ENCODE assay signal across 11 cellular contexts in the genomic region with DNA sequence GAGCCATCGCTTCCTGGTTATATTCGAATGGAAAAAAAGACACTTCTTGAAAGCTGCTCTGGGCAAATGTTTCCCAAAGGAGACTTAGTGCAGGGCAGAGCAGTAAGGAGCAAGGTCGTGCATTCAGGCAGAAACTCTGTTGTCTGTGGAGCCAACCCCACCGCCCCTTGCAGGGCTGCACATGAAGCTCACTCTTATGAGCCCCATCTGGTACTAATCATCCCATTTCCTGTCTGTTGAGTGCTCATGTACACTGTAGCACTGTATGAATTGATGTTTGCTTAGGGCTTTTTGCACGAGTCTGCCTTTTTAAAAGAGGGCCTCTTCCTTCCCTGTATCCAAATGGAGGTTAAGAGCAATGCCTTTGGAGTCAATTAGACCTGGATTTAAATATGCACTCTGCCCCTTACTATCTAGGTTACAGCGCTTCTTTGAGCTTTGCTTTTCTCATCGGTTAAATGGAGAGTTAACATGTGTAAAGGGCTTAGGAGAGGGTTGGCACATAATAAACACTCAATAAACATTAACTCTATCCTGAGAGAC. TPM values are rescaled to one million over a fixed set of nuclear protein-coding genes. Genes with fewer than 3 reads are reported as not detected.
DNase-seq lines count a peak whose midpoint lies in the region; TF ChIP-seq lines count a peak whose summit lies in the region.
"Had no signal": no experiment of that assay in that cellular context is flagged by ENCODE, and none has a peak within 500 bp of the region (broad histone marks: within the 10 kb centered on the region; RNA-seq: fewer than 3 reads in every experiment).

No MANE protein-coding gene starts in this region.

- no peaks in the 10 kb centered on the region for H3K27me3 ChIP-seq in adipocyte (replicated peaks; ENCODE audit: control insufficient read depth, insufficient read depth, low read length)
- H3K27me3 ChIP-seq: ascending aorta had no signal

- H3K4me3 ChIP-seq in adipocyte (ENCODE audit: low read length), result peak overlapping the region; percentile 23
- H3K4me3 ChIP-seq: ascending aorta had no signal

- H3K4me1 ChIP-seq in adipocyte (ENCODE audit: control insufficient read depth, insufficient read depth, low read length), result peaks cover 15% of the 10 kb centered on the region
- H3K4me1 ChIP-seq: ascending aorta had no signal

- in situ Hi-C loops in GM13977 (cut with MboI; ENCODE audit: low pct_unique_long_range_greater_than_20kb, low sequenced_read_pairs, unreplicated experiment), result loop anchor here (25.0 kb wide), 1 partner anchor 925 kb away; no protein-coding TSS in a partner anchor

- no peaks in the 10 kb centered on the region for H3K9me3 ChIP-seq in adipocyte (ENCODE audit: control insufficient read depth, low read length)
- H3K9me3 ChIP-seq: ascending aorta had no signal

- peak; percentile 69 for DNase-seq in EL
- peak; percentile 36 for DNase-seq in NCI-H1694 (lab: John Stamatoyannopoulos, UW)
- DNase-seq in adipocyte (ENCODE audit: low read depth), result peak; percentile 77
- DNase-seq in osteocyte (ENCODE audit: extremely low spot score, unreplicated experiment), result peak; percentile 85
- DNase-seq in anterior cingulate cortex (lab: John Stamatoyannopoulos, UW), result no peak
- DNase-seq in NCI-H1417 treated with DMSO at 0.1 percent for 48 hours (lab: John Stamatoyannopoulos, UW), result no peak
- DNase-seq in GM13977 (ENCODE audit: low spot score), result no peak
- DNase-seq: MM.1S; naive thymus-derived CD4-positive, alpha-beta T cell; stimulated activated CD4-positive, alpha-beta T cell treated with anti-CD3 and anti-CD28 coated beads, Interleukin-12 subunit alpha, Interleukin-12 subunit beta, amount 100 ng/mL, for 4 hours had no signal

- no peaks in the 10 kb centered on the region for H3K36me3 ChIP-seq in adipocyte (ENCODE audit: control insufficient read depth, insufficient read depth, low read length, severe bottlenecking)
- H3K36me3 ChIP-seq: ascending aorta had no signal

- H3K27me3 Mint-ChIP-seq in osteocyte (ENCODE audit: unreplicated experiment), result no peaks in the 10 kb centered on the region

- no peaks in the 10 kb centered on the region for H3K9me3 Mint-ChIP-seq in osteocyte (ENCODE audit: unreplicated experiment)

- peaks cover 26% of the 10 kb centered on the region for H3K4me1 Mint-ChIP-seq in osteocyte (ENCODE audit: unreplicated experiment)

- TF ChIP-seq CTCF in osteocyte (IDR thresholded peaks at IDR 0.05), result peak; percentile 16
- TF ChIP-seq CTCF in GM13977 (IDR thresholded peaks at IDR 0.05; ENCODE audit: extremely low read depth, insufficient read depth, missing control alignments), result no peak

- H3K27ac Mint-ChIP-seq in osteocyte (ENCODE audit: unreplicated experiment), result peak overlapping the region; percentile 87
- H3K27ac Mint-ChIP-seq: naive thymus-derived CD4-positive, alpha-beta T cell had no signal

- H3K4me3 Mint-ChIP-seq in osteocyte (ENCODE audit: unreplicated experiment), result no peak overlapping the region
- H3K4me3 Mint-ChIP-seq: naive thymus-derived CD4-positive, alpha-beta T cell had no signal

- H3K9ac ChIP-seq in adipocyte (ENCODE audit: low read length), result peak overlapping the region; percentile 22

- no peaks in the 10 kb centered on the region for H3K36me3 Mint-ChIP-seq in osteocyte (ENCODE audit: unreplicated experiment)
- H3K36me3 Mint-ChIP-seq: naive thymus-derived CD4-positive, alpha-beta T cell had no signal

RNA-seq across cellular contexts. Expression of gene HMHB1, which starts 25.4 kb away (rescaled TPM):
- total RNA-seq in osteocyte, result not detected in 2 replicates
- total RNA-seq: ascending aorta; naive thymus-derived CD4-positive, alpha-beta T cell had no signal

Comparison
In these comparisons a context has a peak if more than half of its experiments do, and no peak if none do; other contexts are left out.
1. DNase-seq: peak in EL (single experiment), NCI-H1694 (single experiment), adipocyte (single experiment) and osteocyte (single experiment); none in anterior cingulate cortex (0 of 58), NCI-H1417 treated with DMSO at 0.1 percent for 48 hours (single experiment) and GM13977 (single experiment).